25 cellular contexts compared by ENCODE assay signal in the genomic region with DNA sequence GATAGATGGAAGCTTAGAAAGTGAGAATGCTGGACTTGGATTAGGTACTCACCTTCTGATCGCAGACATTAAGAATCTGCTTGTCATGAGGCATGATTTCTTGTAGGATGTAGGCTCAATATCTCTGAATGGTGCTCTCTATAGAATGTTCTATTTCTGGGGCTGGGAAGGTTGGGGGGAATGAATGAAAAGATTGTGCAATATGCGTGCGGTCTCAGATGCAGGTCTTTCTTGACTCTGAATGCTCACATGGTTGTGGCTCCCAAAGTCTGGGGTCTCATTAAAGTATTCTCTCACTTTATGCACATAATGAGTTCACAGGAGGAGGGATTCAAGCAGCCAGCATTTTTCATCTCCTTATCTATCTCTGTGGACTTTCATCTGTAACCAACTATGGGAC.
"Had no signal": no experiment of that assay in that cellular context is flagged by ENCODE, and none has a peak within 500 bp of the region (broad histone marks: within the 10 kb centered on the region; RNA-seq: fewer than 3 reads in every experiment).

No MANE protein-coding gene starts in this region.

- H3K4me1 ChIP-seq: adrenal gland, body of pancreas, breast epithelium had no signal

- H3K4me3 ChIP-seq: adrenal gland, body of pancreas, breast epithelium had no signal

- H3K27ac ChIP-seq: adrenal gland, body of pancreas, KMS-11 had no signal

- ATAC-seq: activated naive CD4-positive, alpha-beta T cell treated with anti-CD3 and anti-CD28 coated beads, Interleukin-2, amount 50 U/mL, for 72 hours; activated T-cell treated with anti-CD3 and anti-CD28 coated beads, Interleukin-2, amount 50 U/mL, for 4 hours; body of pancreas had no signal

- H3K4me2 ChIP-seq: KMS-11 had no signal

- H3K36me3 ChIP-seq: adrenal gland, breast epithelium had no signal

- H3K9ac ChIP-seq: KMS-11 had no signal

- DNase-seq: activated CD4-positive, alpha-beta memory T cell treated with anti-CD3 and anti-CD28 coated beads for 36 hours; activated CD4-positive, alpha-beta T cell treated with anti-CD3 and anti-CD28 coated beads, Interleukin-2, amount 50 U/mL, for 1 hour; activated CD8-positive, alpha-beta memory T cell treated with anti-CD3 and anti-CD28 coated beads, Interleukin-2, amount 50 U/mL, for 4 hours; activated gamma-delta T cell treated with Interleukin-2 at 50 U/mL for 16 hours; activated naive CD4-positive, alpha-beta T cell treated with anti-CD3 and anti-CD28 coated beads for 36 hours; activated T-cell treated with anti-CD3 and anti-CD28 coated beads for 4 hours; activated T-cell treated with anti-CD3 and anti-CD28 coated beads, Interleukin-2, amount 50 U/mL, for 4 hours; adrenal gland; body of pancreas; NCI-H1048; NCI-H1105 treated with DMSO at 0.1 percent for 48 hours; NCI-H1436; NCI-H1930; NCI-H2081 treated with DMSO at 0.1 percent for 48 hours; NCI-H226; NCI-H524 treated with DMSO at 0.1 percent for 48 hours; Right ventricle myocardium superior; SW 1271; T-helper 1 cell; T1000 had no signal

- H3K9me3 ChIP-seq: adrenal gland, body of pancreas, breast epithelium had no signal

- FAIRE-seq: astrocyte, TTC549 had no signal

- H3K27me3 ChIP-seq: adrenal gland, body of pancreas, breast epithelium had no signal
